In genomic region chr14:64294672-64295413, GRCh38 we compare ENCODE assay signal across 8 cellular contexts. TPM values are rescaled to one million over a fixed set of nuclear protein-coding genes. Genes with fewer than 3 reads are reported as not detected.
DNase-seq lines count a peak whose midpoint lies in the region; ATAC-seq lines count a peak whose summit lies in the region.

No MANE protein-coding gene starts in this region.

- H2BK15ac ChIP-seq in mesendoderm (replicated peaks; ENCODE audit: low read depth), result no peak overlapping the region

- no peak overlapping the region for H3K56ac ChIP-seq in mesendoderm (ENCODE audit: low read length)

- peaks cover 2% of the 10 kb centered on the region for H3K4me1 ChIP-seq in mesendoderm (ENCODE audit: control insufficient read depth, low read depth, low read length)

- peaks cover 14% of the 10 kb centered on the region for H3K27me3 Mint-ChIP-seq in activated CD4-positive, alpha-beta memory T cell treated with anti-CD3 and anti-CD28 coated beads for 36 hours

- ATAC-seq in GM18502 (IDR thresholded peaks at IDR 0.05; ENCODE audit: poor library complexity, unreplicated experiment) (peak; percentile 82), HG02981 (IDR thresholded peaks at IDR 0.05; ENCODE audit: unreplicated experiment) (peak; percentile 70)

- H3K27ac Mint-ChIP-seq in activated CD4-positive, alpha-beta memory T cell treated with anti-CD3 and anti-CD28 coated beads for 36 hours, result no peak overlapping the region

- no CpG with 5 or more reads among the region's 20 CpGs for WGBS in mesendoderm (ENCODE audit: extremely low coverage, insufficient coverage, low lambda C conversion rate)

- no peaks in the 10 kb centered on the region for H3K36me3 Mint-ChIP-seq in activated CD4-positive, alpha-beta memory T cell treated with anti-CD3 and anti-CD28 coated beads for 36 hours

- H3K9ac ChIP-seq in mesendoderm (ENCODE audit: low read length), result no peak overlapping the region

- H3K4me2 ChIP-seq in mesendoderm (ENCODE audit: low read length), result peak overlapping the region; percentile 28

- no peaks in the 10 kb centered on the region for H3K79me2 ChIP-seq in mesendoderm (ENCODE audit: control insufficient read depth, insufficient read depth, low read length)

- POLR2A ChIA-PET in activated CD4-positive, alpha-beta memory T cell treated with anti-CD3 and anti-CD28 coated beads for 36 hours (lab: Charles Lee), result interaction anchor here (0.9 to 1.5 kb wide), 2 partner anchors 10 to 819 kb away, joined by 3 read pairs; no protein-coding TSS in a partner anchor

- H3K4ac ChIP-seq in mesendoderm (ENCODE audit: low read depth, low read length), result no peak overlapping the region

- CTCF ChIA-PET in activated CD4-positive, alpha-beta memory T cell treated with anti-CD3 and anti-CD28 coated beads for 36 hours (lab: Charles Lee), result interaction anchor here (0.6 to 3.2 kb wide), 27 partner anchors 9 to 654 kb away, joined by 3 to 31 read pairs (median 4); partner anchors contain the start of gene MTHFD1

- H3K4me1 Mint-ChIP-seq in activated CD4-positive, alpha-beta memory T cell treated with anti-CD3 and anti-CD28 coated beads for 36 hours (ENCODE audit: low read depth), result peaks cover 29% of the 10 kb centered on the region

- H3K4me3 Mint-ChIP-seq in activated CD4-positive, alpha-beta memory T cell treated with anti-CD3 and anti-CD28 coated beads for 36 hours, result peak overlapping the region; percentile 70

- H2AK5ac ChIP-seq in mesendoderm (ENCODE audit: low read length), result no peak overlapping the region

- H3K18ac ChIP-seq in mesendoderm (ENCODE audit: low read length), result no peak overlapping the region

- H3K23ac ChIP-seq in mesendoderm (ENCODE audit: low read length), result no peak overlapping the region

- no peaks in the 10 kb centered on the region for H3K36me3 ChIP-seq in mesendoderm (ENCODE audit: control insufficient read depth, insufficient read depth, low read length)

- DNase-seq in 8988T (peak; percentile 81), NCI-H510A (lab: John Stamatoyannopoulos, UW) (peak; percentile 56), mesendoderm (peak; percentile 73)
- DNase-seq in activated CD4-positive, alpha-beta memory T cell treated with anti-CD3 and anti-CD28 coated beads for 36 hours, result peak; percentile 91
- peak; percentile 77 for DNase-seq in effector CD8-positive, alpha-beta T cell (lab: John Stamatoyannopoulos, UW)
- DNase-seq in stimulated activated CD8-positive, alpha-beta memory T cell treated with anti-CD3 and anti-CD28 coated beads, Interleukin-15, amount 100 ng/mL, for 48 hours (ENCODE audit: low read depth in 2 of 2), result peak; percentile 71 to 75

- H3K79me1 ChIP-seq in mesendoderm (ENCODE audit: low read length), result no peaks in the 10 kb centered on the region

- no peak overlapping the region for H2BK120ac ChIP-seq in mesendoderm (ENCODE audit: low read depth, low read length)

- peaks cover 3% of the 10 kb centered on the region for H3K27me3 ChIP-seq in mesendoderm (ENCODE audit: insufficient read depth, low read length, poor library complexity)

- no peak overlapping the region for H2BK5ac ChIP-seq in mesendoderm (ENCODE audit: low read length)

- H3K9me3 Mint-ChIP-seq in activated CD4-positive, alpha-beta memory T cell treated with anti-CD3 and anti-CD28 coated beads for 36 hours, result no peaks in the 10 kb centered on the region

- intact Hi-C loops in activated CD4-positive, alpha-beta memory T cell treated with anti-CD3 and anti-CD28 coated beads for 36 hours (cut with micrococcal nuclease), result loop anchor here (2.0 to 10.0 kb wide), 5 partner anchors 230 to 820 kb away; partner anchors contain the start of genes SYNE2 and WDR89

- H4K5ac ChIP-seq in mesendoderm (ENCODE audit: low read length), result no peak overlapping the region

- no peak overlapping the region for H4K8ac ChIP-seq in mesendoderm (ENCODE audit: low read depth, low read length)

- H3K4me3 ChIP-seq in mesendoderm (ENCODE audit: low read length), result no peak overlapping the region

- no peak overlapping the region for H3K27ac ChIP-seq in mesendoderm (ENCODE audit: low read depth, low read length)

RNA-seq across cellular contexts. Expression of gene ESR2, which starts 0.7 kb away (rescaled TPM):
- total RNA-seq in activated CD4-positive, alpha-beta memory T cell treated with anti-CD3 and anti-CD28 coated beads for 36 hours, result under 1 TPM; 0.17 to 0.45 TPM
- 0.06 TPM for polyA plus RNA-seq in mesendoderm (2013, experiment 1 of 2)
- 0.06 TPM for polyA plus RNA-seq in mesendoderm (2013, experiment 2 of 2)
